Comparison of ENCODE assay signal across 11 cellular contexts in genomic region chr5:140881889-140882590, GRCh38. TPM values are rescaled to one million over a fixed set of nuclear protein-coding genes. Genes with fewer than 3 reads are reported as not detected.
DNase-seq lines count a peak whose midpoint lies in the region; ATAC-seq, FAIRE-seq and TF ChIP-seq lines count a peak whose summit lies in the region.
"Had no signal": no experiment of that assay in that cellular context is flagged by ENCODE, and none has a peak within 500 bp of the region (broad histone marks: within the 10 kb centered on the region; RNA-seq: fewer than 3 reads in every experiment).

TSS of gene PCDHA13 (plus strand) at chr5:140882124. CDS start at chr5:140882269, 145 bp downstream.

- WGBS in tibial nerve, 2 donors = 7 to 12% methylated on average over 26 to 35 of the region's 35 CpGs

- no peaks in the 10 kb centered on the region for H3K4me1 Mint-ChIP-seq in T-helper 1 cell treated with Interleukin-12 subunit alpha and Interleukin-12 subunit beta and Interleukin-4 antibody, amounts not matched to agents 30 μg/mL and 1 μg/mL, for 36 hours (ENCODE audit: low read depth)

- H3K27me3 Mint-ChIP-seq in T-helper 1 cell treated with Interleukin-12 subunit alpha and Interleukin-12 subunit beta and Interleukin-4 antibody, amounts not matched to agents 30 μg/mL and 1 μg/mL, for 36 hours (ENCODE audit: low read depth) = no peaks in the 10 kb centered on the region

- peaks cover 22% of the 10 kb centered on the region for H3K9me3 Mint-ChIP-seq in T-helper 1 cell treated with Interleukin-12 subunit alpha and Interleukin-12 subunit beta and Interleukin-4 antibody, amounts not matched to agents 30 μg/mL and 1 μg/mL, for 36 hours

- TF ChIP-seq POLR2A in tibial nerve (IDR thresholded peaks at IDR 0.05) (no peak), GM12891 (IDR thresholded peaks at IDR 0.05; ENCODE audit: low read depth, low read length) (no peak)

- H3K4me3 Mint-ChIP-seq in T-helper 1 cell treated with Interleukin-12 subunit alpha and Interleukin-12 subunit beta and Interleukin-4 antibody, amounts not matched to agents 30 μg/mL and 1 μg/mL, for 36 hours = no peak within 1 kb of the TSS

- no peaks in the 10 kb centered on the region for H3K36me3 ChIP-seq in bronchial epithelial cell (ENCODE audit: control insufficient read depth, insufficient read depth, low read length)
- no peaks in the 10 kb centered on the region for H3K36me3 ChIP-seq in left lung
- H3K36me3 ChIP-seq in tibial nerve = no peaks in the 10 kb centered on the region

- H3K27ac Mint-ChIP-seq in T-helper 1 cell treated with Interleukin-12 subunit alpha and Interleukin-12 subunit beta and Interleukin-4 antibody, amounts not matched to agents 30 μg/mL and 1 μg/mL, for 36 hours = peak within 1 kb of the TSS; percentile 42
- H3K27ac Mint-ChIP-seq: activated T-helper 2 cell treated with anti-CD3 and anti-CD28 coated beads, Interferon-gamma antibody, Interleukin-2, Interleukin-4, amounts not matched to agents 10 μg/mL and 5 μg/mL and 100 μg/mL, durations not matched to agents 14 hours and 24 hours and 36 hours had no signal

- no peak for TF ChIP-seq EP300 in tibial nerve (IDR thresholded peaks at IDR 0.05)

- FAIRE-seq in bronchial epithelial cell (lab: Jason Lieb, UNC) (no peak), GM12891 (lab: Jason Lieb, UNC) (no peak)
- FAIRE-seq: A204.1 had no signal

- H3K4me1 ChIP-seq in left lung = no peaks in the 10 kb centered on the region
- H3K4me1 ChIP-seq in tibial nerve = no peaks in the 10 kb centered on the region

- peaks cover 1% of the 10 kb centered on the region for H3K36me3 Mint-ChIP-seq in T-helper 1 cell treated with Interleukin-12 subunit alpha and Interleukin-12 subunit beta and Interleukin-4 antibody, amounts not matched to agents 30 μg/mL and 1 μg/mL, for 36 hours (ENCODE audit: low read depth)

- DNase-seq in T-helper 1 cell (no peak), bronchial epithelial cell (ENCODE audit: low read depth) (peak; percentile 34), left lung (no peak), tibial nerve (ENCODE audit: low spot score in 2 of 2) (no peak), left ventricle myocardium superior (no peak), GM12891 (ENCODE audit: insufficient read length, low spot score) (no peak)

- intact Hi-C loops in left lung (cut with DNase I) = loop anchor here in 1 of 2 donors (10.0 kb wide), 1 partner anchor 163 kb away; no protein-coding TSS in a partner anchor
- intact Hi-C loops in left ventricle myocardium superior (cut with micrococcal nuclease) = no loop called here

- ATAC-seq in left lung (peak; percentile 92), left ventricle myocardium superior (no peak), HG02970 (IDR thresholded peaks at IDR 0.05; ENCODE audit: low FRiP score, unreplicated experiment) (no peak)

- H3K27ac ChIP-seq in left lung (no peak within 1 kb of the TSS), tibial nerve (no peak within 1 kb of the TSS)
- H3K27ac ChIP-seq: KMS-11 had no signal

- H3K9me3 ChIP-seq in left lung = peaks cover 0 to 30% of the 10 kb centered on the region in 2 donors
- H3K9me3 ChIP-seq in tibial nerve = peaks cover 0 to 54% (median 5%) of the 10 kb centered on the region in 4 donors

- H3K27me3 ChIP-seq in bronchial epithelial cell (ENCODE audit: control insufficient read depth, insufficient read depth, low read length) (no peaks in the 10 kb centered on the region), left lung (peaks cover 3 to 68% of the 10 kb centered on the region in 2 donors), tibial nerve (no peaks in the 10 kb centered on the region)

- peak; percentile 47 for TF ChIP-seq CTCF in bronchial epithelial cell (IDR thresholded peaks at IDR 0.05; ENCODE audit: insufficient read depth, low read length, severe bottlenecking)
- TF ChIP-seq CTCF in left lung (IDR thresholded peaks at IDR 0.05) = peak in 1 of 2 donors; percentile 16
- TF ChIP-seq CTCF in tibial nerve (IDR thresholded peaks at IDR 0.05) = peak in 3 of 5 experiments; percentile 24 to 42 (median 33)

- H3K4me3 ChIP-seq in bronchial epithelial cell (ENCODE audit: low read depth, low read length) (no peak within 1 kb of the TSS), left lung (peak within 1 kb of the TSS in 1 of 2 donors; percentile 26), tibial nerve (peak within 1 kb of the TSS in 3 of 4 donors; percentile 7 to 35 (median 7))

TF ChIP-seq in GM12891, 5 proteins besides CTCF, POLR2A, EP300 and RAD21:
- TF ChIP-seq SPI1 (IDR thresholded peaks at IDR 0.05; ENCODE audit: low read depth, low read length) (no peak), POLR2AphosphoS5 (IDR thresholded peaks at IDR 0.05; ENCODE audit: low read depth, low read length) (no peak), POU2F2 (IDR thresholded peaks at IDR 0.05; ENCODE audit: low read depth, low read length) (no peak), PAX5 (IDR thresholded peaks at IDR 0.05; ENCODE audit: insufficient read depth, low read length, severe bottlenecking) (no peak), TAF1 (IDR thresholded peaks at IDR 0.05; ENCODE audit: low read depth, low read length) (no peak)
TF ChIP-seq in GM12891: peak in this region for 0.

RNA-seq across cellular contexts. Expression of gene PCDHA13, which starts in this region (rescaled TPM):
- 0.13 and 0.26 TPM in 2 replicates for total RNA-seq in bronchial epithelial cell
- total RNA-seq in left lung = 1 to 10 TPM; 1.5 to 1.7 TPM
- 1 to 10 TPM in 3 of 4 donors, under 1 TPM in 1; 0.66 to 3.0 (median 1.7) TPM for total RNA-seq in tibial nerve
- total RNA-seq in left ventricle myocardium superior = 0.10 TPM
- polyA plus RNA-seq in GM12891 (2012; ENCODE audit: low read depth, missing spikeins) = not detected
- total RNA-seq: activated T-helper 2 cell treated with anti-CD3 and anti-CD28 coated beads, Interferon-gamma antibody, Interleukin-2, Interleukin-4, amounts not matched to agents 10 μg/mL and 5 μg/mL and 100 μg/mL, durations not matched to agents 14 hours and 24 hours and 36 hours had no signal

Comparison
In these comparisons a context has a peak if more than half of its experiments do, and no peak if none do; other contexts are left out.
1. Peak in DNase-seq in bronchial epithelial cell; RNA of the gene not detected or under 1 TPM.